10 cellular contexts compared by ENCODE assay signal in the genomic region with DNA sequence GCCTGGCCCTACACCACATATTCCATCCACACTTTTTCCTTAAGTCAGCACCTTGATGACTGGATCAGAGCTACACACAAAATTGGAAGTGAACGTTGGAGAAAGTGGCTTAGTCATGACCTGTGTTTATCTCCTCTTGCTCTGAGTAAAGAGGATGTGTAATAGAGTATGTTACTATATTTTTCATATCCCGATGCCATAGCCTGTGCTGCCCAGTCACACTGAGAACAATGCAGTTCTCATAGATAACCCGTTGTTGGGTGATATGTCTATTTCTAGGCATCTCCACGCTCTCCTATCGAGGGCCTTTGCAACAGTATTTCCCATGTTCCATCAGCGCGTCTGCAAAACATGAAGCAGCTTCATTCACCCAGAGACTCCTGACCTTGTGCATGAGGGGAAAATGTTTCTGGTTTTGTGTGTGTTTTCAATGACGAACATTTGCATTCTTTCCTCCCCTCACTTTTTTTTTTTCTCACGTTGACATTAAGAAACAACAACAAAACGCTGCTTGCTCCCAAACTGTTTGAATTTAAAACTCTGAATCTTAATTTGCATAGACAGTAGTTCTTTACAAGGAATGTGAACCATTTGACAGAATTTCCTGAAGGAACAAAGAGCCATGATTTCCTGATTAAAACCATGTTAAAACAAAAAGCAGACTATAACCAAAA. TPM values are rescaled to one million over a fixed set of nuclear protein-coding genes. Genes with fewer than 3 reads are reported as not detected.
DNase-seq lines count a peak whose midpoint lies in the region; ATAC-seq and TF ChIP-seq lines count a peak whose summit lies in the region.
"Had no signal": no experiment of that assay in that cellular context is flagged by ENCODE, and none has a peak within 500 bp of the region (broad histone marks: within the 10 kb centered on the region; RNA-seq: fewer than 3 reads in every experiment).

No MANE protein-coding gene starts in this region.

- no peaks in the 10 kb centered on the region for H3K27me3 ChIP-seq in stomach smooth muscle (ENCODE audit: control insufficient read depth in 1 of 2, insufficient read depth in 2 of 2, low read length in 2 of 2)
- H3K27me3 ChIP-seq: BLaER1 treated with 17β-estradiol and CSF1 and Interleukin-3, amounts not matched to agents 10 nM and 100 nM had no signal

- peak overlapping the region; percentile 72 for H3K27ac Mint-ChIP-seq in activated CD4-positive, alpha-beta T cell treated with anti-CD3 and anti-CD28 coated beads, Interleukin-2, amount 10 ng/mL, durations not matched to agents 24 days and 14 days
- H3K27ac Mint-ChIP-seq in activated T-helper 17 cell treated with anti-CD3 and anti-CD28 coated beads, Interleukin-2, amount 50 U/mL, for 72 hours = no peak overlapping the region

- no peaks in the 10 kb centered on the region for H3K9me3 Mint-ChIP-seq in activated CD4-positive, alpha-beta T cell treated with anti-CD3 and anti-CD28 coated beads, Interleukin-2, amount 10 ng/mL, durations not matched to agents 24 days and 14 days
- H3K9me3 Mint-ChIP-seq in activated T-helper 17 cell treated with anti-CD3 and anti-CD28 coated beads, Interleukin-2, amount 50 U/mL, for 72 hours = no peaks in the 10 kb centered on the region

- peaks cover 38% of the 10 kb centered on the region for H3K4me1 Mint-ChIP-seq in activated CD4-positive, alpha-beta T cell treated with anti-CD3 and anti-CD28 coated beads, Interleukin-2, amount 10 ng/mL, durations not matched to agents 24 days and 14 days
- peaks cover 26% of the 10 kb centered on the region for H3K4me1 Mint-ChIP-seq in activated T-helper 17 cell treated with anti-CD3 and anti-CD28 coated beads, Interleukin-2, amount 50 U/mL, for 72 hours

- intact Hi-C loops in activated CD4-positive, alpha-beta T cell treated with anti-CD3 and anti-CD28 coated beads, Interleukin-2, amount 10 ng/mL, durations not matched to agents 24 days and 14 days (cut with micrococcal nuclease) = loop anchor here (2.0 to 5.0 kb wide), 2 partner anchors 30 to 37 kb away; no protein-coding TSS in a partner anchor
- intact Hi-C loops in left ventricle myocardium superior (cut with micrococcal nuclease) = no loop called here

- peak; percentile 55 for DNase-seq in activated CD4-positive, alpha-beta T cell treated with anti-CD3 and anti-CD28 coated beads, Interleukin-2, amount 10 ng/mL, durations not matched to agents 24 days and 14 days
- no peak for DNase-seq in activated CD4-positive, alpha-beta T cell treated with anti-CD3 and anti-CD28 coated beads for 4 hours
- DNase-seq in left ventricle myocardium superior (no peak), GOT3 (lab: John Stamatoyannopoulos, UW) (no peak), NCI-H1694 (lab: John Stamatoyannopoulos, UW) (no peak)

- no peak for TF ChIP-seq POLR2A in GM18505 (IDR thresholded peaks at IDR 0.05; ENCODE audit: borderline replicate concordance, extremely low read depth, insufficient read depth, insufficient read length)

- peak overlapping the region; percentile 15 to 40 for H3K4me3 ChIP-seq in stomach smooth muscle (ENCODE audit: low read length in 2 of 2)
- H3K4me3 ChIP-seq: BLaER1 treated with 17β-estradiol and CSF1 and Interleukin-3, amounts not matched to agents 10 nM and 100 nM; PC-9 had no signal

- peak; percentile 90 for ATAC-seq in activated T-helper 17 cell treated with anti-CD3 and anti-CD28 coated beads, Interleukin-2, amount 50 U/mL, for 72 hours (replicated peaks)
- ATAC-seq in left ventricle myocardium superior (peak; percentile 36), GM18505 (IDR thresholded peaks at IDR 0.05; ENCODE audit: unreplicated experiment) (no peak)

- no peaks in the 10 kb centered on the region for H3K36me3 ChIP-seq in stomach smooth muscle (ENCODE audit: control insufficient read depth in 2 of 2, insufficient read depth in 2 of 2, low read length in 2 of 2)
- H3K36me3 ChIP-seq: BLaER1 treated with 17β-estradiol and CSF1 and Interleukin-3, amounts not matched to agents 10 nM and 100 nM had no signal

- H3K9ac ChIP-seq in stomach smooth muscle (ENCODE audit: low read length in 2 of 2) = peak overlapping the region in 1 of 2 donors; percentile 23
- H3K9ac ChIP-seq: BLaER1 treated with 17β-estradiol and CSF1 and Interleukin-3, amounts not matched to agents 10 nM and 100 nM had no signal

- H3K27me3 Mint-ChIP-seq in activated CD4-positive, alpha-beta T cell treated with anti-CD3 and anti-CD28 coated beads, Interleukin-2, amount 10 ng/mL, durations not matched to agents 24 days and 14 days = no peaks in the 10 kb centered on the region
- no peaks in the 10 kb centered on the region for H3K27me3 Mint-ChIP-seq in activated T-helper 17 cell treated with anti-CD3 and anti-CD28 coated beads, Interleukin-2, amount 50 U/mL, for 72 hours

- H3K4me1 ChIP-seq in stomach smooth muscle (ENCODE audit: control insufficient read depth, insufficient read depth, low read length) = peaks cover 73% of the 10 kb centered on the region

- no peak overlapping the region for H3K4me3 Mint-ChIP-seq in activated CD4-positive, alpha-beta T cell treated with anti-CD3 and anti-CD28 coated beads, Interleukin-2, amount 10 ng/mL, durations not matched to agents 24 days and 14 days
- H3K4me3 Mint-ChIP-seq in activated T-helper 17 cell treated with anti-CD3 and anti-CD28 coated beads, Interleukin-2, amount 50 U/mL, for 72 hours = peak overlapping the region; percentile 10

- no peaks in the 10 kb centered on the region for H3K9me3 ChIP-seq in stomach smooth muscle (ENCODE audit: control insufficient read depth in 2 of 2, low read length in 2 of 2)
- H3K9me3 ChIP-seq: BLaER1 treated with 17β-estradiol and CSF1 and Interleukin-3, amounts not matched to agents 10 nM and 100 nM had no signal

- peak overlapping the region; percentile 91 for H3K27ac ChIP-seq in stomach smooth muscle (ENCODE audit: low read length)
- H3K27ac ChIP-seq: BLaER1 treated with 17β-estradiol and CSF1 and Interleukin-3, amounts not matched to agents 10 nM and 100 nM; PC-9 had no signal

- H3K36me3 Mint-ChIP-seq in activated CD4-positive, alpha-beta T cell treated with anti-CD3 and anti-CD28 coated beads, Interleukin-2, amount 10 ng/mL, durations not matched to agents 24 days and 14 days (ENCODE audit: low read depth) = peaks cover 8% of the 10 kb centered on the region
- H3K36me3 Mint-ChIP-seq in activated T-helper 17 cell treated with anti-CD3 and anti-CD28 coated beads, Interleukin-2, amount 50 U/mL, for 72 hours (ENCODE audit: low read depth) = no peaks in the 10 kb centered on the region

RNA-seq across cellular contexts. Expression of a gene that starts 43.4 kb away (rescaled TPM):
- 25.6 and 27.3 TPM in 2 replicates for total RNA-seq in activated CD4-positive, alpha-beta T cell treated with anti-CD3 and anti-CD28 coated beads, Interleukin-2, amount 10 ng/mL, durations not matched to agents 24 days and 14 days
- 10 to 100 TPM; 18.9 to 28.2 TPM for total RNA-seq in activated T-helper 17 cell treated with anti-CD3 and anti-CD28 coated beads, Interleukin-2, amount 50 U/mL, for 72 hours
- total RNA-seq in left ventricle myocardium superior = 43.4 TPM
